ENCODE assay signal across 15 cellular contexts in genomic region chr11:126468102-126468521, GRCh38.
DNase-seq lines count a peak whose midpoint lies in the region; ATAC-seq lines count a peak whose summit lies in the region.
"Had no signal": no experiment of that assay in that cellular context is flagged by ENCODE, and none has a peak within 500 bp of the region (broad histone marks: within the 10 kb centered on the region; RNA-seq: fewer than 3 reads in every experiment).

No MANE protein-coding gene starts in this region.

- peak overlapping the region in 2 of 4 donors; percentile 12 to 49 for H3K4me3 Mint-ChIP-seq in CD4-positive, CD25-positive, alpha-beta regulatory T cell
- no peak overlapping the region for H3K4me3 Mint-ChIP-seq in activated T-cell treated with anti-CD3 and anti-CD28 coated beads, Interleukin-2, amount 50 U/mL, for 4 hours
- H3K4me3 Mint-ChIP-seq: activated T-helper 17 cell treated with anti-CD3 and anti-CD28 coated beads, Interleukin-2, amount 50 U/mL, for 72 hours had no signal

- no peaks in the 10 kb centered on the region for H3K36me3 ChIP-seq in CD4-positive, CD25-positive, alpha-beta regulatory T cell (ENCODE audit: control insufficient read depth, insufficient read depth, low read length)
- H3K36me3 ChIP-seq: sigmoid colon had no signal

- peaks cover 38% of the 10 kb centered on the region for H3K4me1 ChIP-seq in CD4-positive, CD25-positive, alpha-beta regulatory T cell (ENCODE audit: control insufficient read depth, insufficient read depth, low read length, poor library complexity, severe bottlenecking)

- H3K27me3 ChIP-seq in CD4-positive, CD25-positive, alpha-beta regulatory T cell (ENCODE audit: control insufficient read depth, insufficient read depth, low read length), result no peaks in the 10 kb centered on the region
- H3K27me3 ChIP-seq: sigmoid colon, testis had no signal

- no peaks in the 10 kb centered on the region for H3K36me3 Mint-ChIP-seq in CD4-positive, CD25-positive, alpha-beta regulatory T cell
- no peaks in the 10 kb centered on the region for H3K36me3 Mint-ChIP-seq in activated T-cell treated with anti-CD3 and anti-CD28 coated beads, Interleukin-2, amount 50 U/mL, for 4 hours (ENCODE audit: insufficient read depth)

- peaks cover 0 to 2% (median 0%) of the 10 kb centered on the region in 7 donors for H3K9me3 Mint-ChIP-seq in CD4-positive, CD25-positive, alpha-beta regulatory T cell
- H3K9me3 Mint-ChIP-seq in activated T-cell treated with anti-CD3 and anti-CD28 coated beads, Interleukin-2, amount 50 U/mL, for 4 hours, result no peaks in the 10 kb centered on the region
- H3K9me3 Mint-ChIP-seq: activated T-helper 17 cell treated with anti-CD3 and anti-CD28 coated beads, Interleukin-2, amount 50 U/mL, for 72 hours had no signal

- peaks cover 7 to 38% (median 20%) of the 10 kb centered on the region in 4 donors for H3K4me1 Mint-ChIP-seq in CD4-positive, CD25-positive, alpha-beta regulatory T cell
- peaks cover 19% of the 10 kb centered on the region for H3K4me1 Mint-ChIP-seq in activated T-cell treated with anti-CD3 and anti-CD28 coated beads, Interleukin-2, amount 50 U/mL, for 4 hours (ENCODE audit: low read depth)

- no peaks in the 10 kb centered on the region for H3K27me3 Mint-ChIP-seq in CD4-positive, CD25-positive, alpha-beta regulatory T cell
- H3K27me3 Mint-ChIP-seq in activated T-cell treated with anti-CD3 and anti-CD28 coated beads, Interleukin-2, amount 50 U/mL, for 4 hours (ENCODE audit: low read depth), result no peaks in the 10 kb centered on the region

- DNase-seq in CD4-positive, CD25-positive, alpha-beta regulatory T cell, result peak in 2 of 3 donors; percentile 11 to 45
- DNase-seq in KG1 (lab: John Stamatoyannopoulos, UW) (peak; percentile 43), caudate nucleus (lab: John Stamatoyannopoulos, UW) (peak in 1 of 61 donors; percentile 23), midbrain (lab: John Stamatoyannopoulos, UW) (peak; percentile 33), DMS153 (lab: John Stamatoyannopoulos, UW) (no peak)
- no peak for DNase-seq in activated T-cell treated with anti-CD3 and anti-CD28 coated beads, Interleukin-2, amount 50 U/mL, for 4 hours
- DNase-seq: cortex of kidney, NCI-H524 treated with DMSO at 0.1 percent for 48 hours, PC-3, sigmoid colon, testis had no signal

- no peaks in the 10 kb centered on the region for H3K9me3 ChIP-seq in CD4-positive, CD25-positive, alpha-beta regulatory T cell (ENCODE audit: control insufficient read depth in 2 of 2, low read length in 2 of 2)
- H3K9me3 ChIP-seq: sigmoid colon, testis had no signal

- H3K27ac Mint-ChIP-seq in CD4-positive, CD25-positive, alpha-beta regulatory T cell, result no peak overlapping the region
- H3K27ac Mint-ChIP-seq: activated T-helper 17 cell treated with anti-CD3 and anti-CD28 coated beads, Interleukin-2, amount 50 U/mL, for 72 hours had no signal

- H3K4me3 ChIP-seq in CD4-positive, CD25-positive, alpha-beta regulatory T cell (ENCODE audit: low read depth, low read length), result no peak overlapping the region
- H3K4me3 ChIP-seq: sigmoid colon, testis had no signal

- ATAC-seq in CD4-positive, CD25-positive, alpha-beta regulatory T cell (ENCODE audit: low read depth in 2 of 2), result no peak
- ATAC-seq in HG02973 (IDR thresholded peaks at IDR 0.05; ENCODE audit: unreplicated experiment) (no peak), HG02840 (IDR thresholded peaks at IDR 0.05; ENCODE audit: low FRiP score, unreplicated experiment) (no peak)
- no peak for ATAC-seq in activated T-cell treated with anti-CD3 and anti-CD28 coated beads, Interleukin-2, amount 50 U/mL, for 4 hours
- ATAC-seq: activated T-helper 17 cell treated with anti-CD3 and anti-CD28 coated beads, Interleukin-2, amount 50 U/mL, for 72 hours; PC-3; SK-N-SH treated with all-trans-retinoic acid at 6 μM for 48 hours had no signal

- peak overlapping the region; percentile 42 for H3K27ac ChIP-seq in CD4-positive, CD25-positive, alpha-beta regulatory T cell (ENCODE audit: insufficient read depth, low read length, poor library complexity, severe bottlenecking)
- H3K27ac ChIP-seq in caudate nucleus (ENCODE audit: low read depth, low read length), result peak overlapping the region; percentile 67
- H3K27ac ChIP-seq: sigmoid colon, testis had no signal

Comparison
In these comparisons a context has a peak if more than half of its experiments do, and no peak if none do; other contexts are left out.
1. DNase-seq: peak in CD4-positive, CD25-positive, alpha-beta regulatory T cell (2 of 3), KG1 (single experiment) and midbrain (single experiment); none in activated T-cell treated with anti-CD3 and anti-CD28 coated beads, Interleukin-2, amount 50 U/mL, for 4 hours (single experiment) and DMS153 (single experiment).